1 cellular context compared by ENCODE assay signal in the genomic region with DNA sequence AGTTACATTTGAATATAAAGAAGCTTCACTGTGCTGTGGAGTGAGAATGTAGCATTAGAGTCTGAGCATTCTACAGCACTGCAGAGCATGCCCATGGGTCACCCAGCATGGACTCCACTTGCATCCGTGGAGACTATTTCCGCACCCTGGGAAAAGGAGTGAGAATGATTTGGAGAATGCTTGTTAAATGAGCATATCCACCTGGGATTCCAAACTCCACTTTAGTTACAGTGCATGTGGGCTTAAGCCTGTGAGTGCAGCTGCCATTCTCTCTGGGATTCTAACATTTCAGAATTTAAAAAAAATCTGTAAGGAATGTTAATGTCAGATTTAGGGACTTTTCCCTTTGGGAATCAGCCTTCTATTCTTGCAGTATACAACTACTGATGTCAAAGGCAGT.
TF ChIP-seq lines count a peak whose summit lies in the region.

No MANE protein-coding gene starts in this region.

TF ChIP-seq in H1, 55 proteins besides CTCF, POLR2A, EP300 and RAD21:
- TF ChIP-seq RNF2 (IDR thresholded peaks at IDR 0.05; ENCODE audit: borderline replicate concordance, low read depth, low read length, missing control alignments, poor library complexity, severe bottlenecking) (no peak), MAFK (IDR thresholded peaks at IDR 0.05; ENCODE audit: low read depth, low read length) (no peak), POU5F1 (IDR thresholded peaks at IDR 0.05; ENCODE audit: low read depth, low read length) (no peak), ATF2 (IDR thresholded peaks at IDR 0.05; ENCODE audit: low read length) (no peak), JUN (IDR thresholded peaks at IDR 0.05; ENCODE audit: low read depth, low read length) (no peak), HDAC6 (IDR thresholded peaks at IDR 0.05; ENCODE audit: low read depth, low read length) (no peak), ZNF274 (IDR thresholded peaks at IDR 0.05; ENCODE audit: borderline replicate concordance, extremely low read depth, low read length) (no peak), SIRT6 (IDR thresholded peaks at IDR 0.05; ENCODE audit: low read length) (no peak), KDM4A (IDR thresholded peaks at IDR 0.05; ENCODE audit: low read depth, low read length, severe bottlenecking) (no peak), EZH2 (IDR thresholded peaks at IDR 0.05; ENCODE audit: low read depth, low read length, severe bottlenecking) (no peak), CTBP2 (IDR thresholded peaks at IDR 0.05; ENCODE audit: borderline replicate concordance, insufficient read depth, insufficient read length, low read length) (no peak), USF2 (IDR thresholded peaks at IDR 0.05; ENCODE audit: low read length) (no peak), YY1 (IDR thresholded peaks at IDR 0.05; ENCODE audit: low read depth, low read length) (no peak), TEAD4 (IDR thresholded peaks at IDR 0.05; ENCODE audit: low read depth, low read length) (no peak), POLR2AphosphoS5 (IDR thresholded peaks at IDR 0.05; ENCODE audit: low read depth, low read length) (no peak)
- TF ChIP-seq, protein P1, sequence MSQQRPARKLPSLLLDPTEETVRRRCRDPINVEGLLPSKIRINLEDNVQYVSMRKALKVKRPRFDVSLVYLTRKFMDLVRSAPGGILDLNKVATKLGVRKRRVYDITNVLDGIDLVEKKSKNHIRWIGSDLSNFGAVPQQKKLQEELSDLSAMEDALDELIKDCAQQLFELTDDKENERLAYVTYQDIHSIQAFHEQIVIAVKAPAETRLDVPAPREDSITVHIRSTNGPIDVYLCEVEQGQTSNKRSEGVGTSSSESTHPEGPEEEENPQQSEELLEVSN (IDR thresholded peaks at IDR 0.05): no peak
- TF ChIP-seq, protein P2, sequence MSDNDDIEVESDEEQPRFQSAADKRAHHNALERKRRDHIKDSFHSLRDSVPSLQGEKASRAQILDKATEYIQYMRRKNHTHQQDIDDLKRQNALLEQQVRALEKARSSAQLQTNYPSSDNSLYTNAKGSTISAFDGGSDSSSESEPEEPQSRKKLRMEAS (IDR thresholded peaks at IDR 0.05): no peak
